Comparison of ENCODE assay signal across 1 cellular context in the genomic region with DNA sequence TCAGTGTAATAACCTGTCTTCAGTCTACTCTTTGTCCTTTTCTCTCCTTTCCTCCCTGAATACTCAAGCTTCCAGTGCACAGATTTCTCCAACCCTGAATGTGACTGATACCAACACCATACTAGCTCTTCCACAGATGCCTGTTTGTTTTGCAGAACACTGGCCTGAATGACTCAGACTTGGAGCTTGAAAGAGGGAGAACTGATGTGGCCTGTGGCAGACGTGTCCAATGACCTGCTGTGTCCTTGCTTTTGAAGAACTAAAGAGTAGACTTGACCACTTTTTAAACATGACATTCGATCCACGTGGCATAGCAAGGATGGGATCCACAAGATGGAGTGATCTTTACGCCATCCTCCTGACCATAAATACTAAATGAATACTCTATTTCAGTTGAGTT.
TF ChIP-seq lines count a peak whose summit lies in the region.

No MANE protein-coding gene starts in this region.

TF ChIP-seq in HepG2, 621 proteins besides CTCF, POLR2A, EP300 and RAD21 (continued from another document):
- TF ChIP-seq, protein P1, sequence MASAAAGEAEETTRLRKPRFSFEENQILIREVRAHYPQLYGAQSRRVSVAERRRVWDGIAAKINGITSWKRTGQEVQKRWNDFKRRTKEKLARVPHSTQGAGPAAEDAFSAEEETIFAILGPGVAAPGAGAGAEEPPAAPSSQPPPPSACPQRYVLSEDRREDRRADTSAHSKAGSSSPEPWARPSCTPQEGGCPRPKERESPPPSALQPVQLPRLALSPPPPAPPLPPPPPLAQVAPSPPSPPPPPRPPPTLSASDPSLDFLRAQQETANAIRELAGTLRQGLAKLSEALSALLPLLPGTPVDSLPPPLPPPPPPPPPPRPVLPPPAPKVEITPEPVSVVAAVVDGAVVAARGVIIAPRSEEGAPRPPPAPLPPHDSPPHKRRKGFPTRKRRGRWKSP (CRISPR knock-in tag; IDR thresholded peaks at IDR 0.05) = no peak
- no peak for TF ChIP-seq RAD51 (IDR thresholded peaks at IDR 0.05; ENCODE audit: borderline replicate concordance)
- TF ChIP-seq KLF16 (CRISPR knock-in tag; IDR thresholded peaks at IDR 0.05) = no peak
- TF ChIP-seq, protein P2, sequence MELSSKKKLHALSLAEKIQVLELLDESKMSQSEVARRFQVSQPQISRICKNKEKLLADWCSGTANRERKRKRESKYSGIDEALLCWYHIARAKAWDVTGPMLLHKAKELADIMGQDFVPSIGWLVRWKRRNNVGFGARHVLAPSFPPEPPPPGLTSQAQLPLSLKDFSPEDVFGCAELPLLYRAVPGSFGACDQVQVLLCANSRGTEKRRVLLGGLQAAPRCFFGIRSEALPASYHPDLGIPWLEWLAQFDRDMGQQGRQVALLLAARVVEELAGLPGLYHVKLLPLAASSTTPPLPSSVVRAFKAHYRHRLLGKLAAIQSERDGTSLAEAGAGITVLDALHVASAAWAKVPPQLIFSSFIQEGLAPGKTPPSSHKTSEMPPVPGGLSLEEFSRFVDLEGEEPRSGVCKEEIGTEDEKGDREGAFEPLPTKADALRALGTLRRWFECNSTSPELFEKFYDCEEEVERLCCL (CRISPR knock-in tag; IDR thresholded peaks at IDR 0.05; ENCODE audit: borderline replicate concordance) = no peak
- TF ChIP-seq, protein P3, sequence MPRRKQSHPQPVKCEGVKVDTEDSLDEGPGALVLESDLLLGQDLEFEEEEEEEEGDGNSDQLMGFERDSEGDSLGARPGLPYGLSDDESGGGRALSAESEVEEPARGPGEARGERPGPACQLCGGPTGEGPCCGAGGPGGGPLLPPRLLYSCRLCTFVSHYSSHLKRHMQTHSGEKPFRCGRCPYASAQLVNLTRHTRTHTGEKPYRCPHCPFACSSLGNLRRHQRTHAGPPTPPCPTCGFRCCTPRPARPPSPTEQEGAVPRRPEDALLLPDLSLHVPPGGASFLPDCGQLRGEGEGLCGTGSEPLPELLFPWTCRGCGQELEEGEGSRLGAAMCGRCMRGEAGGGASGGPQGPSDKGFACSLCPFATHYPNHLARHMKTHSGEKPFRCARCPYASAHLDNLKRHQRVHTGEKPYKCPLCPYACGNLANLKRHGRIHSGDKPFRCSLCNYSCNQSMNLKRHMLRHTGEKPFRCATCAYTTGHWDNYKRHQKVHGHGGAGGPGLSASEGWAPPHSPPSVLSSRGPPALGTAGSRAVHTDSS (CRISPR knock-in tag; conservative IDR thresholded peaks at IDR 0.05) = no peak
- TF ChIP-seq, protein P4, sequence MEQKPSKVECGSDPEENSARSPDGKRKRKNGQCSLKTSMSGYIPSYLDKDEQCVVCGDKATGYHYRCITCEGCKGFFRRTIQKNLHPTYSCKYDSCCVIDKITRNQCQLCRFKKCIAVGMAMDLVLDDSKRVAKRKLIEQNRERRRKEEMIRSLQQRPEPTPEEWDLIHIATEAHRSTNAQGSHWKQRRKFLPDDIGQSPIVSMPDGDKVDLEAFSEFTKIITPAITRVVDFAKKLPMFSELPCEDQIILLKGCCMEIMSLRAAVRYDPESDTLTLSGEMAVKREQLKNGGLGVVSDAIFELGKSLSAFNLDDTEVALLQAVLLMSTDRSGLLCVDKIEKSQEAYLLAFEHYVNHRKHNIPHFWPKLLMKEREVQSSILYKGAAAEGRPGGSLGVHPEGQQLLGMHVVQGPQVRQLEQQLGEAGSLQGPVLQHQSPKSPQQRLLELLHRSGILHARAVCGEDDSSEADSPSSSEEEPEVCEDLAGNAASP (CRISPR knock-in tag; IDR thresholded peaks at IDR 0.05; ENCODE audit: borderline replicate concordance) = no peak; the same call in 1 of the 2 replicates
- TF ChIP-seq NFRKB (IDR thresholded peaks at IDR 0.05) = no peak
- no peak for TF ChIP-seq CCAR2 (optimal IDR thresholded peaks at IDR 0.05; ENCODE audit: low read depth, low read length)
- TF ChIP-seq ZNF570 (CRISPR knock-in tag; IDR thresholded peaks at IDR 0.05; ENCODE audit: borderline replicate concordance) = no peak
- no peak for TF ChIP-seq FOXK2 (IDR thresholded peaks at IDR 0.05)
- no peak for TF ChIP-seq ZNF567 (CRISPR knock-in tag; IDR thresholded peaks at IDR 0.05; ENCODE audit: borderline replicate concordance)
- no peak for TF ChIP-seq NRL (CRISPR knock-in tag; IDR thresholded peaks at IDR 0.05; ENCODE audit: borderline replicate concordance)
- TF ChIP-seq SIX4 (CRISPR knock-in tag; IDR thresholded peaks at IDR 0.05) = peak; percentile 42; the same call in 1 of the 2 replicates
- TF ChIP-seq, protein P5, sequence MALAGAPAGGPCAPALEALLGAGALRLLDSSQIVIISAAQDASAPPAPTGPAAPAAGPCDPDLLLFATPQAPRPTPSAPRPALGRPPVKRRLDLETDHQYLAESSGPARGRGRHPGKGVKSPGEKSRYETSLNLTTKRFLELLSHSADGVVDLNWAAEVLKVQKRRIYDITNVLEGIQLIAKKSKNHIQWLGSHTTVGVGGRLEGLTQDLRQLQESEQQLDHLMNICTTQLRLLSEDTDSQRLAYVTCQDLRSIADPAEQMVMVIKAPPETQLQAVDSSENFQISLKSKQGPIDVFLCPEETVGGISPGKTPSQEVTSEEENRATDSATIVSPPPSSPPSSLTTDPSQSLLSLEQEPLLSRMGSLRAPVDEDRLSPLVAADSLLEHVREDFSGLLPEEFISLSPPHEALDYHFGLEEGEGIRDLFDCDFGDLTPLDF (CRISPR knock-in tag; IDR thresholded peaks at IDR 0.05) = no peak
- TF ChIP-seq GLI4 (CRISPR knock-in tag; IDR thresholded peaks at IDR 0.05; ENCODE audit: borderline replicate concordance) = peak; percentile 30; the same call in 1 of the 2 replicates
- peak; percentile 60; the same call in 1 of the 2 replicates for TF ChIP-seq SIX1 (CRISPR knock-in tag; IDR thresholded peaks at IDR 0.05; ENCODE audit: borderline replicate concordance)
- no peak for TF ChIP-seq MAZ (IDR thresholded peaks at IDR 0.05; ENCODE audit: borderline replicate concordance, low read depth, low read length)
- no peak for TF ChIP-seq MAZ (CRISPR knock-in tag; IDR thresholded peaks at IDR 0.05; ENCODE audit: low read depth)
- TF ChIP-seq, protein P6, sequence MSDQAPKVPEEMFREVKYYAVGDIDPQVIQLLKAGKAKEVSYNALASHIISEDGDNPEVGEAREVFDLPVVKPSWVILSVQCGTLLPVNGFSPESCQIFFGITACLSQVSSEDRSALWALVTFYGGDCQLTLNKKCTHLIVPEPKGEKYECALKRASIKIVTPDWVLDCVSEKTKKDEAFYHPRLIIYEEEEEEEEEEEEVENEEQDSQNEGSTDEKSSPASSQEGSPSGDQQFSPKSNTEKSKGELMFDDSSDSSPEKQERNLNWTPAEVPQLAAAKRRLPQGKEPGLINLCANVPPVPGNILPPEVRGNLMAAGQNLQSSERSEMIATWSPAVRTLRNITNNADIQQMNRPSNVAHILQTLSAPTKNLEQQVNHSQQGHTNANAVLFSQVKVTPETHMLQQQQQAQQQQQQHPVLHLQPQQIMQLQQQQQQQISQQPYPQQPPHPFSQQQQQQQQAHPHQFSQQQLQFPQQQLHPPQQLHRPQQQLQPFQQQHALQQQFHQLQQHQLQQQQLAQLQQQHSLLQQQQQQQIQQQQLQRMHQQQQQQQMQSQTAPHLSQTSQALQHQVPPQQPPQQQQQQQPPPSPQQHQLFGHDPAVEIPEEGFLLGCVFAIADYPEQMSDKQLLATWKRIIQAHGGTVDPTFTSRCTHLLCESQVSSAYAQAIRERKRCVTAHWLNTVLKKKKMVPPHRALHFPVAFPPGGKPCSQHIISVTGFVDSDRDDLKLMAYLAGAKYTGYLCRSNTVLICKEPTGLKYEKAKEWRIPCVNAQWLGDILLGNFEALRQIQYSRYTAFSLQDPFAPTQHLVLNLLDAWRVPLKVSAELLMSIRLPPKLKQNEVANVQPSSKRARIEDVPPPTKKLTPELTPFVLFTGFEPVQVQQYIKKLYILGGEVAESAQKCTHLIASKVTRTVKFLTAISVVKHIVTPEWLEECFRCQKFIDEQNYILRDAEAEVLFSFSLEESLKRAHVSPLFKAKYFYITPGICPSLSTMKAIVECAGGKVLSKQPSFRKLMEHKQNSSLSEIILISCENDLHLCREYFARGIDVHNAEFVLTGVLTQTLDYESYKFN (CRISPR knock-in tag; conservative IDR thresholded peaks at IDR 0.05) = peak; percentile 63
- TF ChIP-seq ZNF33B (CRISPR knock-in tag; IDR thresholded peaks at IDR 0.05) = no peak
- no peak for TF ChIP-seq AHR (CRISPR knock-in tag; IDR thresholded peaks at IDR 0.05)
- TF ChIP-seq NR2F6 (IDR thresholded peaks at IDR 0.05) = no peak
- peak; percentile 50; the same call in 1 of the 2 replicates for TF ChIP-seq NR2F6 (CRISPR knock-in tag; IDR thresholded peaks at IDR 0.05)
- no peak for TF ChIP-seq BRD4 (CRISPR knock-in tag; IDR thresholded peaks at IDR 0.05)
- no peak for TF ChIP-seq ZNF879 (CRISPR knock-in tag; IDR thresholded peaks at IDR 0.05)
- TF ChIP-seq DNMT1 (CRISPR knock-in tag; IDR thresholded peaks at IDR 0.05) = no peak
- TF ChIP-seq KMT2B (CRISPR knock-in tag; IDR thresholded peaks at IDR 0.05) = no peak
